10 cellular contexts compared by ENCODE assay signal in genomic region chr1:182279724-182280506, GRCh38.
DNase-seq lines count a peak whose midpoint lies in the region; ATAC-seq and TF ChIP-seq lines count a peak whose summit lies in the region.
"Had no signal": no experiment of that assay in that cellular context is flagged by ENCODE, and none has a peak within 500 bp of the region (broad histone marks: within the 10 kb centered on the region; RNA-seq: fewer than 3 reads in every experiment).

No MANE protein-coding gene starts in this region.

- H3K4me1 ChIP-seq in ectodermal cell (ENCODE audit: control insufficient read depth, insufficient read depth, low read length) (peaks cover 25% of the 10 kb centered on the region), esophagus muscularis mucosa (peaks cover 0 to 5% (median 0%) of the 10 kb centered on the region in 4 donors), OCI-LY7 (ENCODE audit: insufficient read depth, low read length, poor library complexity, severe bottlenecking) (no peaks in the 10 kb centered on the region)

- H3K4me3 ChIP-seq in ectodermal cell (ENCODE audit: insufficient read depth, low read depth, low read length): no peak overlapping the region
- no peak overlapping the region for H3K4me3 ChIP-seq in esophagus muscularis mucosa
- no peak overlapping the region for H3K4me3 ChIP-seq in OCI-LY7 (ENCODE audit: low read depth, low read length, poor library complexity, severe bottlenecking)

- no peaks in the 10 kb centered on the region for H3K9me3 ChIP-seq in ectodermal cell (ENCODE audit: control insufficient read depth, low read length)
- H3K9me3 ChIP-seq in esophagus muscularis mucosa: no peaks in the 10 kb centered on the region
- H3K9me3 ChIP-seq in OCI-LY7 (ENCODE audit: low read length): no peaks in the 10 kb centered on the region

- TF ChIP-seq CTCF in esophagus muscularis mucosa (IDR thresholded peaks at IDR 0.05) (no peak), OCI-LY7 (conservative IDR thresholded peaks at IDR 0.05; ENCODE audit: low read length) (no peak)

- TF ChIP-seq POLR2A in esophagus muscularis mucosa (IDR thresholded peaks at IDR 0.05; ENCODE audit: low read depth): no peak

- CTCF ChIA-PET in OCI-LY7 (lab: Charles Lee; ENCODE audit: unreplicated experiment): interaction anchor here (0.6 to 0.9 kb wide), 2 partner anchors 20 to 511 kb away, joined by 3 to 4 read pairs; no protein-coding TSS in a partner anchor

- no peaks in the 10 kb centered on the region for H3K9me2 ChIP-seq in OCI-LY7 (ENCODE audit: insufficient read depth, low read length)

- H3K79me2 ChIP-seq in OCI-LY7 (ENCODE audit: insufficient read depth, low read depth, low read length): no peaks in the 10 kb centered on the region

- H3K27ac ChIP-seq in ectodermal cell (ENCODE audit: insufficient read depth, low read depth, low read length, poor library complexity, severe bottlenecking): peak overlapping the region; percentile 89
- no peak overlapping the region for H3K27ac ChIP-seq in esophagus muscularis mucosa (replicated peaks in 1 of 4)
- H3K27ac ChIP-seq in OCI-LY7 (ENCODE audit: low read depth, low read length, poor library complexity, severe bottlenecking): no peak overlapping the region

- ATAC-seq in HG03135 (IDR thresholded peaks at IDR 0.05; ENCODE audit: unreplicated experiment): no peak

- H2AFZ ChIP-seq in OCI-LY7 (ENCODE audit: low read length): no peak overlapping the region

- no peaks in the 10 kb centered on the region for H4K20me1 ChIP-seq in OCI-LY7 (ENCODE audit: insufficient read depth, low read length)

- no peak for TF ChIP-seq EP300 in esophagus muscularis mucosa (IDR thresholded peaks at IDR 0.05)

- H3K27me3 ChIP-seq in ectodermal cell (ENCODE audit: control insufficient read depth, insufficient read depth, low read length, poor library complexity, severe bottlenecking) (no peaks in the 10 kb centered on the region), esophagus muscularis mucosa (no peaks in the 10 kb centered on the region)

- intact Hi-C loops in esophagus muscularis mucosa (cut with DNase I) (loop anchor here (5.0 to 10.0 kb wide), 2 partner anchors 63 to 195 kb away; no protein-coding TSS in a partner anchor), OCI-LY7 (cut with micrococcal nuclease; ENCODE audit: unreplicated experiment) (no loop called here)

- 30 to 31% methylated on average over 8 to 9 of the region's 9 CpGs for WGBS in ectodermal cell, 2 experiments
- WGBS in esophagus muscularis mucosa: 71% methylated on average over 9 of the region's 9 CpGs

- no peak overlapping the region for H3K4me2 ChIP-seq in OCI-LY7 (ENCODE audit: low read length)

- no TSS peak for BruUV-seq in OCI-LY7 (replicated peaks; lab: Mats Ljungman, UMichigan)

- POLR2A ChIA-PET in OCI-LY7 (lab: Charles Lee): no interaction called here

- H3K36me3 ChIP-seq in ectodermal cell (ENCODE audit: control insufficient read depth, insufficient read depth, low read length) (no peaks in the 10 kb centered on the region), esophagus muscularis mucosa (no peaks in the 10 kb centered on the region), OCI-LY7 (ENCODE audit: insufficient read depth, low read length) (no peaks in the 10 kb centered on the region)

- DNase-seq in C1 segment of cervical spinal cord (lab: John Stamatoyannopoulos, UW) (peak in 13 of 14 donors; percentile 40 to 98 (median 85)), NCI-H2171 (lab: John Stamatoyannopoulos, UW) (peak; percentile 89), middle frontal gyrus (ENCODE audit: extremely low spot score, low spot score) (peak; percentile 83), esophagus muscularis mucosa (ENCODE audit: extremely low spot score) (no peak), OCI-LY7 (ENCODE audit: low spot score) (no peak)
- no peak for DNase-seq in stimulated activated CD4-positive, alpha-beta T cell treated with anti-CD3 and anti-CD28 coated beads, Interleukin-15, amount 100 ng/mL, for 24 hours
- DNase-seq: CD4-positive, CD25-positive, alpha-beta regulatory T cell; stimulated activated CD4-positive, alpha-beta T cell treated with anti-CD3 and anti-CD28 coated beads, Interleukin-12 subunit alpha, Interleukin-12 subunit beta, amount 100 ng/mL, for 4 hours had no signal

Comparison
In these comparisons a context has a peak if more than half of its experiments do, and no peak if none do; other contexts are left out.
1. DNase-seq: peak in C1 segment of cervical spinal cord (13 of 14), NCI-H2171 (single experiment) and middle frontal gyrus (single experiment); none in esophagus muscularis mucosa (single experiment), stimulated activated CD4-positive, alpha-beta T cell treated with anti-CD3 and anti-CD28 coated beads, Interleukin-15, amount 100 ng/mL, for 24 hours (single experiment) and OCI-LY7 (single experiment).